ENCODE assay signal across 8 cellular contexts in genomic region chr14:52791204-52792096, GRCh38. TPM values are rescaled to one million over a fixed set of nuclear protein-coding genes. Genes with fewer than 3 reads are reported as not detected.
A peak's percentile ranks its signal among the peaks of the same experiment; 100 is the strongest.
DNase-seq lines count a peak whose midpoint lies in the region; ATAC-seq and TF ChIP-seq lines count a peak whose summit lies in the region.

GNPNAT1 (minus strand) TSS chr14:52791607; CDS start chr14:52784650, 6,957 bp downstream.

- H3K9me3 Mint-ChIP-seq in activated naive CD4-positive, alpha-beta T cell treated with anti-CD3 and anti-CD28 coated beads, Interleukin-2, amount 10 ng/mL, durations not matched to agents 7 days and 5 days = peaks cover under 1% of the 10 kb centered on the region

- peak; percentile 52 to 55 for TF ChIP-seq POLR2A in gastroesophageal sphincter (IDR thresholded peaks at IDR 0.05)

- no peak within 1 kb of the TSS for H3K27ac ChIP-seq in SK-N-MC
- H3K27ac ChIP-seq in gastroesophageal sphincter = peak within 1 kb of the TSS; percentile 63 to 92 (median 90)
- H3K27ac ChIP-seq in neutrophil = peak within 1 kb of the TSS; percentile 54

- no peak for TF ChIP-seq CTCF in HFF-Myc (IDR thresholded peaks at IDR 0.05; ENCODE audit: low read depth, low read length, missing control alignments)
- peak in 1 of 4 experiments; percentile 6 for TF ChIP-seq CTCF in gastroesophageal sphincter (IDR thresholded peaks at IDR 0.05)
- TF ChIP-seq CTCF in neutrophil (IDR thresholded peaks at IDR 0.05) = peak; percentile 39
- no peak for TF ChIP-seq CTCF in subcutaneous adipose tissue (IDR thresholded peaks at IDR 0.05; ENCODE audit: low read depth)

- H3K4me1 ChIP-seq in gastroesophageal sphincter (peaks cover 0 to 28% (median 0%) of the 10 kb centered on the region in 3 donors), neutrophil (ENCODE audit: control insufficient read depth in 1 of 2, insufficient read depth in 1 of 2, low read depth in 1 of 2, low read length in 1 of 2) (peaks cover 10 to 21% of the 10 kb centered on the region in 2 experiments)

- H3K27me3 ChIP-seq in gastroesophageal sphincter = no peaks in the 10 kb centered on the region
- H3K27me3 ChIP-seq in neutrophil = peaks cover 17% of the 10 kb centered on the region

- ATAC-seq in gastroesophageal sphincter = peak; percentile 94

- H3K4me1 Mint-ChIP-seq in activated naive CD4-positive, alpha-beta T cell treated with anti-CD3 and anti-CD28 coated beads, Interleukin-2, amount 10 ng/mL, durations not matched to agents 7 days and 5 days = peaks cover 34% of the 10 kb centered on the region

- WGBS in gastroesophageal sphincter (ENCODE audit: low coverage in 1 of 2), 2 donors = 4% methylated on average over 10 of the region's 75 CpGs; no CpG with 5 or more reads in 1 of the 2 donors

- no peaks in the 10 kb centered on the region for H3K27me3 Mint-ChIP-seq in activated naive CD4-positive, alpha-beta T cell treated with anti-CD3 and anti-CD28 coated beads, Interleukin-2, amount 10 ng/mL, durations not matched to agents 7 days and 5 days

- H3K27ac Mint-ChIP-seq in activated naive CD4-positive, alpha-beta T cell treated with anti-CD3 and anti-CD28 coated beads, Interleukin-2, amount 10 ng/mL, durations not matched to agents 7 days and 5 days = peak within 1 kb of the TSS; percentile 79

- CTCF ChIA-PET in activated naive CD4-positive, alpha-beta T cell treated with anti-CD3 and anti-CD28 coated beads, Interleukin-2, amount 10 ng/mL, durations not matched to agents 7 days and 5 days (lab: Charles Lee) = no interaction called here

- DNase-seq in GM04503 (ENCODE audit: low read depth) (peak; percentile 80), HFF-Myc (ENCODE audit: extremely low read depth, low read depth) (peak; percentile 61), NAMALWA (ENCODE audit: low spot score) (peak; percentile 78), SK-N-MC (ENCODE audit: low read depth, low spot score) (no peak)
- peak; percentile 94 for DNase-seq in activated naive CD4-positive, alpha-beta T cell treated with anti-CD3 and anti-CD28 coated beads, Interleukin-2, amount 10 ng/mL, durations not matched to agents 7 days and 5 days

- peak within 1 kb of the TSS; percentile 92 for H3K4me3 Mint-ChIP-seq in activated naive CD4-positive, alpha-beta T cell treated with anti-CD3 and anti-CD28 coated beads, Interleukin-2, amount 10 ng/mL, durations not matched to agents 7 days and 5 days

- H3K36me3 ChIP-seq in SK-N-MC (ENCODE audit: insufficient read depth, low read length) (no peaks in the 10 kb centered on the region), gastroesophageal sphincter (no peaks in the 10 kb centered on the region), neutrophil (no peaks in the 10 kb centered on the region)

- TF ChIP-seq EP300 in gastroesophageal sphincter (IDR thresholded peaks at IDR 0.05) = no peak

- H3K9ac ChIP-seq in SK-N-MC (ENCODE audit: insufficient read length) = peak within 1 kb of the TSS; percentile 82

- H3K4me3 ChIP-seq in HFF-Myc (replicated peaks; ENCODE audit: low read depth, low read length) (peak within 1 kb of the TSS; percentile 91), SK-N-MC (peak within 1 kb of the TSS; percentile 90), gastroesophageal sphincter (peak within 1 kb of the TSS; percentile 70 to 78), neutrophil (ENCODE audit: low read depth in 1 of 2, low read length in 1 of 2) (peak within 1 kb of the TSS; percentile 60 to 84)

- peaks cover 8% of the 10 kb centered on the region for H3K36me3 Mint-ChIP-seq in activated naive CD4-positive, alpha-beta T cell treated with anti-CD3 and anti-CD28 coated beads, Interleukin-2, amount 10 ng/mL, durations not matched to agents 7 days and 5 days

- H3K9me3 ChIP-seq in SK-N-MC (ENCODE audit: low read depth, low read length) = no peaks in the 10 kb centered on the region
- H3K9me3 ChIP-seq in gastroesophageal sphincter = no peaks in the 10 kb centered on the region
- H3K9me3 ChIP-seq in neutrophil = no peaks in the 10 kb centered on the region

RNA-seq across cellular contexts. Expression of gene GNPNAT1, which starts in this region (rescaled TPM):
- total RNA-seq in gastroesophageal sphincter (10 to 100 TPM; 11.1 to 28.9 (median 23.6) TPM), subcutaneous adipose tissue (10 to 100 TPM; 12.9 to 28.2 (median 15.9) TPM)
